In genomic region chr3:8493744-8494143, GRCh38 we compare ENCODE assay signal across 1 cellular context.
TF ChIP-seq lines count a peak whose summit lies in the region.

No MANE protein-coding gene starts in this region.

TF ChIP-seq in GM23338, 12 proteins besides CTCF, POLR2A, EP300 and RAD21:
- no peak for TF ChIP-seq POLR2AphosphoS5 (IDR thresholded peaks at IDR 0.05; ENCODE audit: low read depth)
- TF ChIP-seq STAT1 (IDR thresholded peaks at IDR 0.05; ENCODE audit: unreplicated experiment) = no peak
- no peak for TF ChIP-seq ZNF331 (CRISPR knock-in tag; IDR thresholded peaks at IDR 0.05; ENCODE audit: low read depth)
- TF ChIP-seq NANOG (IDR thresholded peaks at IDR 0.05; ENCODE audit: borderline replicate concordance) = no peak
- no peak for TF ChIP-seq ZNF462 (CRISPR knock-in tag; IDR thresholded peaks at IDR 0.05)
- no peak for TF ChIP-seq EZH2 (IDR thresholded peaks at IDR 0.05; ENCODE audit: low read depth, unreplicated experiment)
- TF ChIP-seq ZNF114 (CRISPR knock-in tag; IDR thresholded peaks at IDR 0.05) = no peak
- TF ChIP-seq REST (IDR thresholded peaks at IDR 0.05; ENCODE audit: unreplicated experiment) = no peak
- TF ChIP-seq EZH2phosphoT487 (IDR thresholded peaks at IDR 0.05; ENCODE audit: unreplicated experiment) = no peak
